ENCODE assay signal across 19 cellular contexts in the genomic region with DNA sequence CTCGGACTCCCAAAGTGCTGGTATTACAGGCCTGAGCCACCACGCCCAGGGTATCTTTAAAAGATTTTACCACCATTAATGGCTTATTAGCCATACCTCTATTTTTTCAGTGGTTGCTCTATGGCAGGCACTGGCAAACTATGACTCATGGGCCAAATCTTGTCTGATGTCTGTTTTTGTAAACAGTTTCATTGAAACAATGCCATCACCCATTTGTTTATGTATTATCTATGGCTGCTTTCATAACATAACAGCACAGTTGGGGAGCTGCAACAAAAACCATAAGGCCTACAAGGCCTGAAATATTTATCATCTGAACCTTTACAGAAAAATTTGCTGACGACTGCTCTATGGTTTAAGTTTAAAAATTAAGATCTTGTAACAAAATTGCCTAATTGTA.
DNase-seq lines count a peak whose midpoint lies in the region; ATAC-seq and TF ChIP-seq lines count a peak whose summit lies in the region.
"Had no signal": no experiment of that assay in that cellular context is flagged by ENCODE, and none has a peak within 500 bp of the region (broad histone marks: within the 10 kb centered on the region; RNA-seq: fewer than 3 reads in every experiment).

No MANE protein-coding gene starts in this region.

- no peak overlapping the region for H3K4me2 ChIP-seq in fibroblast of lung (ENCODE audit: extremely low read depth, insufficient read depth, low read length)

- ATAC-seq in stimulated activated naive CD8-positive, alpha-beta T cell treated with anti-CD3 and anti-CD28 coated beads, Interleukin-15, Interleukin-2, amounts not matched to agents 100 U/mL and 50 U/mL, for 24 hours = no peak
- ATAC-seq in aorta (ENCODE audit: low FRiP score) = no peak
- ATAC-seq: activated CD4-positive, alpha-beta T cell treated with anti-CD3 and anti-CD28 coated beads for 36 hours; effector memory CD8-positive, alpha-beta T cell; foreskin keratinocyte; lower lobe of right lung; right cardiac atrium; stimulated activated naive B cell treated with anti-CD40 and anti-IgM and Interleukin-4, amounts not matched to agents 10 μg/mL and 1 μg/mL and 100 μg/mL, for 72 hours had no signal

- no peaks in the 10 kb centered on the region for H3K9me3 ChIP-seq in adipocyte (ENCODE audit: control insufficient read depth, low read length)
- no peaks in the 10 kb centered on the region for H3K9me3 ChIP-seq in fibroblast of lung (ENCODE audit: control insufficient read depth, insufficient read depth, low read depth, low read length)
- no peaks in the 10 kb centered on the region for H3K9me3 ChIP-seq in stomach smooth muscle (ENCODE audit: control insufficient read depth in 2 of 2, low read length in 2 of 2)
- no peaks in the 10 kb centered on the region for H3K9me3 ChIP-seq in aorta (ENCODE audit: control insufficient read depth, low read length)
- H3K9me3 ChIP-seq: HAP-1, lower lobe of right lung had no signal

- H3K4me3 ChIP-seq in adipocyte (ENCODE audit: low read length) = no peak overlapping the region
- no peak overlapping the region for H3K4me3 ChIP-seq in fibroblast of lung (replicated peaks in 1 of 4; ENCODE audit: control extremely low read depth in 1 of 4, insufficient read depth in 1 of 4, low read depth in 3 of 4, low read length in 4 of 4)
- H3K4me3 ChIP-seq in stomach smooth muscle (ENCODE audit: low read length in 2 of 2) = no peak overlapping the region
- no peak overlapping the region for H3K4me3 ChIP-seq in aorta (ENCODE audit: low read length in 2 of 2)
- H3K4me3 ChIP-seq: HAP-1, lower lobe of right lung had no signal

- 97 to 99% methylated on average over 3 of the region's 3 CpGs for WGBS in aorta, 2 donors

- TF ChIP-seq CTCF in fibroblast of lung (conservative IDR thresholded peaks at IDR 0.05 in 1 of 2, IDR thresholded peaks at IDR 0.05 in 1 of 2; ENCODE audit: low read depth in 1 of 2, low read length in 2 of 2) = no peak

- H3K9ac ChIP-seq in adipocyte (ENCODE audit: low read length) = peak overlapping the region; percentile 25
- H3K9ac ChIP-seq in fibroblast of lung (ENCODE audit: insufficient read depth, low read length) = no peak overlapping the region
- H3K9ac ChIP-seq in stomach smooth muscle (ENCODE audit: low read length in 2 of 2) = no peak overlapping the region

- H3K27me3 ChIP-seq in adipocyte (replicated peaks; ENCODE audit: control insufficient read depth, insufficient read depth, low read length) (no peaks in the 10 kb centered on the region), fibroblast of lung (ENCODE audit: control insufficient read depth, insufficient read depth, low read length) (no peaks in the 10 kb centered on the region), stomach smooth muscle (ENCODE audit: control insufficient read depth in 1 of 2, insufficient read depth in 2 of 2, low read length in 2 of 2) (no peaks in the 10 kb centered on the region), aorta (ENCODE audit: control insufficient read depth in 1 of 2, insufficient read depth in 2 of 2, low read length in 1 of 2) (no peaks in the 10 kb centered on the region)
- H3K27me3 ChIP-seq: foreskin keratinocyte had no signal

- intact Hi-C loops in aorta (cut with DNase I) = no loop called here

- DNase-seq in HCEC 1CT = peak; percentile 77
- peak; percentile 41 for DNase-seq in adipocyte (ENCODE audit: low read depth)
- DNase-seq in fibroblast of lung (ENCODE audit: low read depth in 2 of 2) = peak; percentile 50 to 88
- no peak for DNase-seq in stimulated activated CD4-positive, alpha-beta T cell treated with anti-CD3 and anti-CD28 coated beads, Interleukin-2, amount 100 ng/mL, for 48 hours
- DNase-seq in stimulated activated naive CD8-positive, alpha-beta T cell treated with anti-CD3 and anti-CD28 coated beads, Interleukin-15, Interleukin-2, amounts not matched to agents 100 U/mL and 50 U/mL, for 24 hours = no peak
- DNase-seq in aorta = no peak
- DNase-seq: activated CD4-positive, alpha-beta T cell treated with anti-CD3 and anti-CD28 coated beads for 36 hours; effector memory CD8-positive, alpha-beta T cell; foreskin keratinocyte; hippocampal formation; lower lobe of right lung; NCI-H1694; NCI-H446 treated with DMSO at 0.1 percent for 48 hours; right cardiac atrium; stimulated activated naive B cell treated with anti-CD40 and anti-IgM and Interleukin-4, amounts not matched to agents 10 μg/mL and 1 μg/mL and 100 μg/mL, for 72 hours; SW 1271; trophoblast cell had no signal

- no peak overlapping the region for H2AFZ ChIP-seq in fibroblast of lung (ENCODE audit: low read length)

- H3K36me3 ChIP-seq in adipocyte (ENCODE audit: control insufficient read depth, insufficient read depth, low read length, severe bottlenecking) = peaks cover 16% of the 10 kb centered on the region
- no peaks in the 10 kb centered on the region for H3K36me3 ChIP-seq in fibroblast of lung (ENCODE audit: control insufficient read depth, insufficient read depth, low read length)
- no peaks in the 10 kb centered on the region for H3K36me3 ChIP-seq in stomach smooth muscle (ENCODE audit: control insufficient read depth in 2 of 2, insufficient read depth in 2 of 2, low read length in 2 of 2)
- H3K36me3 ChIP-seq in aorta (ENCODE audit: control insufficient read depth in 1 of 2, insufficient read depth in 2 of 2, low read length in 1 of 2) = no peaks in the 10 kb centered on the region
- H3K36me3 ChIP-seq: HAP-1, lower lobe of right lung had no signal

- H3K27ac ChIP-seq in fibroblast of lung (ENCODE audit: insufficient read depth, low read length) (no peak overlapping the region), stomach smooth muscle (ENCODE audit: low read length) (peak overlapping the region; percentile 66), aorta (ENCODE audit: low read depth in 1 of 2, low read length in 2 of 2) (no peak overlapping the region)
- H3K27ac ChIP-seq: foreskin keratinocyte, lower lobe of right lung had no signal

- no peaks in the 10 kb centered on the region for H4K20me1 ChIP-seq in fibroblast of lung (ENCODE audit: control insufficient read depth, extremely low read depth, insufficient read depth, low read length)

- H3K4me1 ChIP-seq in adipocyte (ENCODE audit: control insufficient read depth, insufficient read depth, low read length) = peaks cover 11% of the 10 kb centered on the region
- peaks cover 3% of the 10 kb centered on the region for H3K4me1 ChIP-seq in fibroblast of lung (ENCODE audit: control insufficient read depth, extremely low read depth, insufficient read depth, low read length)
- no peaks in the 10 kb centered on the region for H3K4me1 ChIP-seq in stomach smooth muscle (ENCODE audit: control insufficient read depth, insufficient read depth, low read length)
- H3K4me1 ChIP-seq in aorta (ENCODE audit: control insufficient read depth in 1 of 2, insufficient read depth in 2 of 2, low read length in 2 of 2) = no peaks in the 10 kb centered on the region
- H3K4me1 ChIP-seq: foreskin keratinocyte, lower lobe of right lung had no signal

- no peaks in the 10 kb centered on the region for H3K79me2 ChIP-seq in fibroblast of lung (ENCODE audit: control insufficient read depth, insufficient read depth, low read length)

Comparison
In these comparisons a context has a peak if more than half of its experiments do, and no peak if none do; other contexts are left out.
1. DNase-seq: peak in HCEC 1CT (single experiment), adipocyte (single experiment) and fibroblast of lung (2 of 2); none in stimulated activated CD4-positive, alpha-beta T cell treated with anti-CD3 and anti-CD28 coated beads, Interleukin-2, amount 100 ng/mL, for 48 hours (0 of 2), stimulated activated naive CD8-positive, alpha-beta T cell treated with anti-CD3 and anti-CD28 coated beads, Interleukin-15, Interleukin-2, amounts not matched to agents 100 U/mL and 50 U/mL, for 24 hours (single experiment) and aorta (0 of 2).